ENCODE assay signal across 30 cellular contexts in the genomic region with DNA sequence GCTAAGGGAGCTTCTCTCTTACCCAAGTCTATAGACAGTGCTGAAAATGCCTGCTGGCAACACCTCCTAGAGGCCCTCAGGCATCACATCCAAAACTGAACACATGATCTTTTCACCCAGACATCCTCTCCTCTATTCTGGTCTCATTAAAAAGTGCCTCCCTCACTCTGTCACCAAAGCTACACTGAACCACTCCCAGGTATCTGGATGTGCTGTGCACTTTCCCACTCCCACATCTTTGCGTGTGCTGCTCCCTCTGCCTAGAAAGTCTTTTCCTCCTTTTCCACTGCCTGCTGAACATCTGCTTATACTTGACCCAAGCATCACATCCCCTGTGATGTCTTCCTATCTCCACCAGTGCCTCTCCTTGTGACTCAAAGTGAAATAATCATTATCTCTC. TPM values are rescaled to one million over a fixed set of nuclear protein-coding genes. Genes with fewer than 3 reads are reported as not detected.
"Had no signal": no experiment of that assay in that cellular context is flagged by ENCODE, and none has a peak within 500 bp of the region (broad histone marks: within the 10 kb centered on the region; RNA-seq: fewer than 3 reads in every experiment).

No MANE protein-coding gene starts in this region.

- H3K4me2 ChIP-seq: hepatocyte had no signal

- H3K4me3 ChIP-seq: hepatocyte, left lung, lower lobe of right lung, pancreas, prostate gland, skin epidermis, stomach, testis, thyroid gland, transverse colon, upper lobe of right lung had no signal

- ATAC-seq: left colon; left lung; lower lobe of right lung; natural killer cell; pancreas; right cardiac atrium; sciatic nerve; stimulated activated naive B cell treated with anti-CD40 and anti-IgM and Interleukin-4, amounts not matched to agents 10 μg/mL and 1 μg/mL and 100 μg/mL, for 72 hours; stimulated activated naive CD8-positive, alpha-beta T cell treated with anti-CD3 and anti-CD28 coated beads, Interleukin-15, Interleukin-2, amounts not matched to agents 100 U/mL and 50 U/mL, for 24 hours; upper lobe of right lung had no signal

- H3K9me3 ChIP-seq: left lung, lower lobe of right lung, pancreas, prostate gland, stomach, testis, thyroid gland, transverse colon, upper lobe of right lung had no signal

- H3K9me3 Mint-ChIP-seq: natural killer cell; stimulated activated naive B cell treated with anti-CD40 and anti-IgM and Interleukin-4, amounts not matched to agents 10 μg/mL and 1 μg/mL and 100 μg/mL, for 72 hours had no signal

- H2AFZ ChIP-seq: hepatocyte had no signal

- DNase-seq: left colon; left lung; lower lobe of right lung; mammary epithelial cell; mesenchymal stem cell; naive B cell; natural killer cell; nephron progenitor cell; pancreas; posterior cingulate gyrus; retina; right cardiac atrium; stimulated activated CD4-positive, alpha-beta T cell treated with anti-CD3 and anti-CD28 coated beads, Interleukin-12 subunit alpha, Interleukin-12 subunit beta, amount 100 ng/mL, for 4 hours; stimulated activated CD4-positive, alpha-beta T cell treated with anti-CD3 and anti-CD28 coated beads, Interleukin-15, amount 100 ng/mL, for 24 hours; stimulated activated CD4-positive, alpha-beta T cell treated with anti-CD3 and anti-CD28 coated beads, Interleukin-2, amount 100 ng/mL, for 24 hours; stimulated activated CD4-positive, alpha-beta T cell treated with anti-CD3 and anti-CD28 coated beads, Interleukin-4, amount 100 ng/mL, for 1 hour; stimulated activated naive B cell treated with anti-CD40 and anti-IgM and Interleukin-4, amounts not matched to agents 10 μg/mL and 1 μg/mL and 100 μg/mL, for 72 hours; stimulated activated naive CD8-positive, alpha-beta T cell treated with anti-CD3 and anti-CD28 coated beads, Interleukin-15, Interleukin-2, amounts not matched to agents 100 U/mL and 50 U/mL, for 24 hours; stomach; testis; thyroid gland; transverse colon; upper lobe of right lung had no signal

- H3K4me1 ChIP-seq: lower lobe of right lung, prostate gland, testis, thyroid gland had no signal

- FAIRE-seq: keratinocyte, pancreas, urothelium cell line had no signal

- H3K4me3 Mint-ChIP-seq: naive B cell; natural killer cell; nephron progenitor cell; stimulated activated naive B cell treated with anti-CD40 and anti-IgM and Interleukin-4, amounts not matched to agents 10 μg/mL and 1 μg/mL and 100 μg/mL, for 72 hours had no signal

- H3K36me3 ChIP-seq: left lung, lower lobe of right lung, pancreas, prostate gland, stomach, thyroid gland, transverse colon, upper lobe of right lung had no signal

- H3K27ac ChIP-seq: hepatocyte, left lung, lower lobe of right lung, pancreas, prostate gland, skin epidermis, stomach, testis, thyroid gland, transverse colon, upper lobe of right lung had no signal

- H3K36me3 Mint-ChIP-seq: natural killer cell had no signal

- H3K27me3 ChIP-seq: hepatocyte, left lung, pancreas, stomach, testis, thyroid gland, transverse colon, upper lobe of right lung had no signal

- H3K27ac Mint-ChIP-seq: natural killer cell; nephron progenitor cell; stimulated activated naive B cell treated with anti-CD40 and anti-IgM and Interleukin-4, amounts not matched to agents 10 μg/mL and 1 μg/mL and 100 μg/mL, for 72 hours had no signal

RNA-seq across cellular contexts. Expression of a gene that starts 26.1 kb away (rescaled TPM):
- total RNA-seq: hepatocyte, pancreas, stomach, upper lobe of right lung had no signal
- polyA plus RNA-seq: liver, mammary epithelial cell, pancreas, right cardiac atrium, stomach had no signal
